Comparison of ENCODE assay signal across 11 cellular contexts in the genomic region with DNA sequence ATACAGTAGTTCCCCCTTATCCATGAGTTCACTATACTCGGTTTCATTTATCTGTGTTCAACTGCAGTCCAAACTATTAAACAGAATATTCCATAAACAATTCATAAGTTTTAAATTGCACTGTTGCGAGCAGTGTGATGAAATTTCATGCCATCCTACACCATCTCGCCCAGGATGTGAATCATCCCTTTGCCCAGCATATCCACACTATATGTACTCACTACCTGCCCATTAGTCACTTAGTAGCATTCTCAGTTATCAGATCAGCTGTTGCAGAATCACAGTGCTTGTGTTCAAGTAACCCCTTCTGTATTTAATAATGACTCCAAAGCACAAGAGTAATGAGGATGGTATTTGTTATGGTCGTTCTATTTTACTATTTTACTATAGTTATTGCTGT. TPM values are rescaled to one million over a fixed set of nuclear protein-coding genes. Genes with fewer than 3 reads are reported as not detected.
DNase-seq lines count a peak whose midpoint lies in the region; ATAC-seq, FAIRE-seq and TF ChIP-seq lines count a peak whose summit lies in the region.
"Had no signal": no experiment of that assay in that cellular context is flagged by ENCODE, and none has a peak within 500 bp of the region (broad histone marks: within the 10 kb centered on the region; RNA-seq: fewer than 3 reads in every experiment).

No MANE protein-coding gene starts in this region.

- no peaks in the 10 kb centered on the region for H3K9me1 ChIP-seq in endothelial cell of umbilical vein (replicated peaks; ENCODE audit: control insufficient read depth, extremely low read depth, insufficient read depth, low read length)

- FAIRE-seq in H54 (lab: Jason Lieb, UNC) (peak; percentile 99), endothelial cell of umbilical vein (lab: Jason Lieb, UNC) (no peak)

- no peaks in the 10 kb centered on the region for H3K36me3 ChIP-seq in Panc1 (ENCODE audit: control insufficient read depth, insufficient read depth, low read length)
- no peaks in the 10 kb centered on the region for H3K36me3 ChIP-seq in endothelial cell of umbilical vein (ENCODE audit: control insufficient read depth in 2 of 2, extremely low read depth in 1 of 2, insufficient read depth in 2 of 2, low read length in 2 of 2)
- H3K36me3 ChIP-seq: neural progenitor cell had no signal

- H3K9me3 ChIP-seq in Panc1 (ENCODE audit: control insufficient read depth, insufficient read depth, low read depth, low read length) = peaks cover 3% of the 10 kb centered on the region; the same call in 1 of the 2 replicates
- H3K9me3 ChIP-seq in endothelial cell of umbilical vein (replicated peaks; ENCODE audit: control insufficient read depth, insufficient read depth, low read length) = no peaks in the 10 kb centered on the region

- in situ Hi-C loops in Panc1 (cut with HindIII; ENCODE audit: low pct_unique_long_range_greater_than_20kb, low sequenced_read_pairs) = no loop called here

- BruUV-seq in Panc1 (replicated peaks; lab: Mats Ljungman, UMichigan) (no TSS peak), endothelial cell of umbilical vein (replicated peaks; lab: Mats Ljungman, UMichigan) (no TSS peak)

- CTCF ChIA-PET in Panc1 (lab: Charles Lee) (no interaction called here), endothelial cell of umbilical vein (lab: Charles Lee) (interaction anchor here (1.5 to 1.8 kb wide), 2 partner anchors 13 to 16 kb away, joined by 4 to 7 read pairs; no protein-coding TSS in a partner anchor)

- H2AFZ ChIP-seq in endothelial cell of umbilical vein (ENCODE audit: low read depth, low read length) = peak overlapping the region; percentile 41
- H2AFZ ChIP-seq: neural progenitor cell had no signal

- DNase-seq in H54 (ENCODE audit: insufficient read length, low spot score) (peak; percentile 1), Panc1 (ENCODE audit: low read depth, low spot score) (peak; percentile 89), endothelial cell of umbilical vein (ENCODE audit: low read depth, low spot score) (peak; percentile 21), SK-N-DZ (ENCODE audit: low spot score) (no peak)
- DNase-seq in stimulated activated CD4-positive, alpha-beta T cell treated with anti-CD3 and anti-CD28 coated beads, Interleukin-12 subunit alpha, Interleukin-12 subunit beta, amount 100 ng/mL, for 48 hours (ENCODE audit: low read depth in 2 of 3, low spot score in 1 of 3) = peak; percentile 12 to 36 (median 20)
- DNase-seq: NCI-H2029, T-helper 17 cell had no signal

- H4K20me1 ChIP-seq in endothelial cell of umbilical vein (replicated peaks; ENCODE audit: control insufficient read depth, extremely low read depth, insufficient read depth, low read length) = no peaks in the 10 kb centered on the region

- H3K4me3 ChIP-seq in Panc1 (ENCODE audit: low read depth in 2 of 2, low read length in 2 of 2) = no peak overlapping the region
- H3K4me3 ChIP-seq in endothelial cell of umbilical vein (replicated peaks in 1 of 3; ENCODE audit: insufficient read depth in 1 of 3, low read depth in 1 of 3, low read length in 3 of 3) = no peak overlapping the region
- H3K4me3 ChIP-seq: neural progenitor cell had no signal

- TF ChIP-seq POLR2A in H54 (IDR thresholded peaks at IDR 0.05; ENCODE audit: low read depth, low read length) = no peak
- TF ChIP-seq POLR2A in endothelial cell of umbilical vein (IDR thresholded peaks at IDR 0.05; ENCODE audit: low read depth, low read length) = no peak

- POLR2A ChIA-PET in Panc1 (lab: Charles Lee) = no interaction called here
- POLR2A ChIA-PET in endothelial cell of umbilical vein (lab: Charles Lee) = no interaction called here

- H3K4me1 ChIP-seq in Panc1 (ENCODE audit: control insufficient read depth, insufficient read depth, low read length) (peaks cover 4% of the 10 kb centered on the region), endothelial cell of umbilical vein (ENCODE audit: control insufficient read depth, extremely low read depth, insufficient read depth, low read length) (peaks cover 8% of the 10 kb centered on the region)
- H3K4me1 ChIP-seq: neural progenitor cell had no signal

- peak; percentile 98 for ATAC-seq in Panc1
- ATAC-seq in GM18873 (IDR thresholded peaks at IDR 0.05; ENCODE audit: low FRiP score, unreplicated experiment) = no peak
- ATAC-seq in HG02678 (IDR thresholded peaks at IDR 0.05; ENCODE audit: unreplicated experiment) = no peak
- no peak for ATAC-seq in HG02798 (IDR thresholded peaks at IDR 0.05; ENCODE audit: poor library complexity, unreplicated experiment)
- ATAC-seq: T-helper 17 cell had no signal

- intact Hi-C loops in Panc1 (cut with micrococcal nuclease; ENCODE audit: unreplicated experiment) (no loop called here), endothelial cell of umbilical vein (cut with micrococcal nuclease) (no loop called here)

- no peaks in the 10 kb centered on the region for H3K79me2 ChIP-seq in endothelial cell of umbilical vein (ENCODE audit: control insufficient read depth, insufficient read depth, low read length)

- H3K9ac ChIP-seq in endothelial cell of umbilical vein (replicated peaks; ENCODE audit: extremely low read depth, insufficient read depth, low read length) = no peak overlapping the region
- H3K9ac ChIP-seq: neural progenitor cell had no signal

- H3K27me3 ChIP-seq in Panc1 (ENCODE audit: control insufficient read depth, insufficient read depth, low read length) = no peaks in the 10 kb centered on the region
- no peaks in the 10 kb centered on the region for H3K27me3 ChIP-seq in endothelial cell of umbilical vein (ENCODE audit: control insufficient read depth in 2 of 2, insufficient read depth in 2 of 2, low read length in 2 of 2)
- H3K27me3 ChIP-seq: neural progenitor cell had no signal

- H3K4me2 ChIP-seq in endothelial cell of umbilical vein (ENCODE audit: insufficient read depth, low read length) = peak overlapping the region; percentile 42
- H3K4me2 ChIP-seq: neural progenitor cell had no signal

- dilution Hi-C loops in endothelial cell of umbilical vein (cut with MboI; ENCODE audit: extremely low pct_ligation_motif_present, low sequenced_read_pairs) = no loop called here

- peak overlapping the region; percentile 85; the same call in 1 of the 2 replicates for H3K27ac ChIP-seq in Panc1 (ENCODE audit: low read length)
- no peak overlapping the region for H3K27ac ChIP-seq in endothelial cell of umbilical vein (ENCODE audit: insufficient read depth, low read depth, low read length)
- H3K27ac ChIP-seq: neural progenitor cell had no signal

- TF ChIP-seq CTCF in Panc1 (IDR thresholded peaks at IDR 0.05) (no peak), endothelial cell of umbilical vein (IDR thresholded peaks at IDR 0.05; ENCODE audit: extremely low read depth in 1 of 2, insufficient read depth in 1 of 2, low read depth in 1 of 2, low read length in 2 of 2) (no peak)

TF ChIP-seq in endothelial cell of umbilical vein, 7 proteins besides CTCF, POLR2A, EP300 and RAD21:
- TF ChIP-seq GATA2 (IDR thresholded peaks at IDR 0.05; ENCODE audit: insufficient read depth, insufficient read length, low read depth, low read length) = peak; percentile 56
- peak; percentile 12 for TF ChIP-seq FOS (IDR thresholded peaks at IDR 0.05; ENCODE audit: borderline replicate concordance, insufficient read depth, low read length)
- no peak for TF ChIP-seq POLR2AphosphoS5 (IDR thresholded peaks at IDR 0.05; ENCODE audit: insufficient read depth, low read depth, low read length)
- no peak for TF ChIP-seq EZH2 (IDR thresholded peaks at IDR 0.05; ENCODE audit: borderline replicate concordance, low read depth, low read length, severe bottlenecking)
- no peak for TF ChIP-seq MYC (IDR thresholded peaks at IDR 0.05; ENCODE audit: low read depth, low read length)
- peak; percentile 5 for TF ChIP-seq JUN (IDR thresholded peaks at IDR 0.05; ENCODE audit: borderline replicate concordance, insufficient read depth, insufficient read length, low read depth)
- TF ChIP-seq, protein P1, sequence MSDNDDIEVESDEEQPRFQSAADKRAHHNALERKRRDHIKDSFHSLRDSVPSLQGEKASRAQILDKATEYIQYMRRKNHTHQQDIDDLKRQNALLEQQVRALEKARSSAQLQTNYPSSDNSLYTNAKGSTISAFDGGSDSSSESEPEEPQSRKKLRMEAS (IDR thresholded peaks at IDR 0.05; ENCODE audit: insufficient read depth, insufficient read length) = no peak

RNA-seq across cellular contexts. Expression of a gene that starts 51.5 kb away (rescaled TPM):
- 0.10 TPM for total RNA-seq in Panc1 (2021; ENCODE audit: unreplicated experiment)
- not detected for polyA plus RNA-seq in Panc1 (2012; ENCODE audit: insufficient read length)
- not detected in 2 replicates for total RNA-seq in endothelial cell of umbilical vein
- not detected in 2 replicates for polyA plus RNA-seq in endothelial cell of umbilical vein
- not detected in 2 replicates for polyA plus RNA-seq in endothelial cell of umbilical vein (2011; cell fraction: cytosol; rRNA removed)
- 0.05 TPM in 1 of 2 replicates, not detected in the other for polyA plus RNA-seq in endothelial cell of umbilical vein (2011; cell fraction: nucleus; rRNA removed)
- not detected in 2 replicates for polyA plus RNA-seq in endothelial cell of umbilical vein (2012)
- polyA minus RNA-seq in endothelial cell of umbilical vein = not detected in 2 replicates
- polyA minus RNA-seq in endothelial cell of umbilical vein (2011; cell fraction: cytosol; rRNA and poly(A)+ RNA removed) = 0.61 TPM
- polyA minus RNA-seq in endothelial cell of umbilical vein (2011; cell fraction: nucleus; rRNA and poly(A)+ RNA removed) = not detected in 2 replicates
- polyA plus RNA-seq in SK-N-DZ (2014; cell fraction: cytosol; rRNA removed) = not detected in 2 replicates
- not detected in 2 replicates for polyA plus RNA-seq in SK-N-DZ (2014; cell fraction: nucleus; rRNA removed)
- total RNA-seq: T-helper 17 cell had no signal
